Comparison of ENCODE assay signal across 11 cellular contexts in the genomic region with DNA sequence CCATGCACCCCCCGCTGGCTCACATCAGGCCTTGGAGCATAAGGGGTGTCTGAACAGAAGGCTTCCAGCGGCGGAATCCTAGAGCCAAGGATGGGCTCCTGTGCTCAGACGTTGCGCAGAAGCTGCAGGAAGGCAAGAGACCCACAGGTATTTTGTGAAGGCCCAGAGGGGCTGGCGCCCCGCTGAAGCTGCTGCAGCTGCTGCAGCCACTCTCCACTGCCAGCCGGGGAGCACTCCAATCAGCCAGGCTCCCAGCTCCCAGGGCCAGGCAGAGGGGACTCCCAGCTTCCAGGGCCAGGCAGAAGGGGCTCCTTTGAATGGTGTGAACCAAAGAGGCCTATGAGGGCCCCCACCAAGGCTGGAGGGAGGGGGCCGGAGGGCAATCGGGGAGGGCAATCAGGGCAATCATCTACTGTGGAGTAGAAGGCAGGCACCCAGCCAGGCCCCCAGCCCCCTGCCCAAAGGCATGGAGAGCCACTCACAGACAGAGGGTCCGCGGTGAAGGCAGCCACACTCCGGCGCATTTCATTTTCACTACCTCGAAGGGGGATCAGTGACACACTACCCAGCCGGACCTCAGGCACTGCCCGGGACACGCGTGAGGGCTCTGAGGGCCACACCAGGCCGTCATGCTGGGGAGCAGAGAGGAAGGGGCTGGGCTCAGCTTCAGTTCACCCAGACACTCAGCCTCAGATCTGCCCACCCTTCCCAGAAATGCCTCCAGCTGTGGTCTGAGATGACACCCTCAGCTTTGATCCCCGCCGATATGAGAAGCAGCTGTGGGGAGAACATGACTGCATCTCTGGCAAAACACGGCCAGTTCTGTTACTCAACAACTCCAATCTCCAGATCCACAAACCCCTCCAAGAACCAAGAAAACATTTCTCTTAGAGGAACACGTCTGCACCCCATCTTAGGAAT. TPM values are rescaled to one million over a fixed set of nuclear protein-coding genes. Genes with fewer than 3 reads are reported as not detected.
DNase-seq lines count a peak whose midpoint lies in the region; ATAC-seq and TF ChIP-seq lines count a peak whose summit lies in the region.
"Had no signal": no experiment of that assay in that cellular context is flagged by ENCODE, and none has a peak within 500 bp of the region (broad histone marks: within the 10 kb centered on the region; RNA-seq: fewer than 3 reads in every experiment).

No MANE protein-coding gene starts in this region.

- intact Hi-C loops in dendritic cell treated with granulocyte-macrophage colony-stimulating factor and Interleukin-4, amounts not matched to agents 40 ng/mL and 50 ng/mL, for 4 days (cut with micrococcal nuclease), result no loop called here

- H3K36me3 ChIP-seq in neutrophil (peaks cover 93% of the 10 kb centered on the region), upper lobe of left lung (peaks cover 15 to 76% (median 64%) of the 10 kb centered on the region in 4 donors)

- H3K9me3 ChIP-seq in neutrophil (no peaks in the 10 kb centered on the region), upper lobe of left lung (no peaks in the 10 kb centered on the region)

- TF ChIP-seq CTCF in neutrophil (IDR thresholded peaks at IDR 0.05) (no peak), upper lobe of left lung (IDR thresholded peaks at IDR 0.05) (no peak)

- H3K27me3 ChIP-seq in neutrophil (no peaks in the 10 kb centered on the region), upper lobe of left lung (no peaks in the 10 kb centered on the region)

- peak overlapping the region; percentile 42 for H3K27ac Mint-ChIP-seq in dendritic cell treated with granulocyte-macrophage colony-stimulating factor and Interleukin-4, amounts not matched to agents 40 ng/mL and 50 ng/mL, for 4 days

- H3K4me3 Mint-ChIP-seq in dendritic cell treated with granulocyte-macrophage colony-stimulating factor and Interleukin-4, amounts not matched to agents 40 ng/mL and 50 ng/mL, for 4 days, result no peak overlapping the region

- no peak overlapping the region for H3K4me3 ChIP-seq in neutrophil (ENCODE audit: low read depth in 1 of 2, low read length in 1 of 2)
- H3K4me3 ChIP-seq in upper lobe of left lung, result no peak overlapping the region

- TF ChIP-seq EP300 in upper lobe of left lung (IDR thresholded peaks at IDR 0.05), result no peak

- no peak for TF ChIP-seq POLR2A in upper lobe of left lung (IDR thresholded peaks at IDR 0.05)

- DNase-seq in activated gamma-delta T cell treated with anti-CD3 and anti-CD28 coated beads, Interleukin-2, amount 50 U/mL, for 16 hours (ENCODE audit: low read depth), result peak; percentile 17
- DNase-seq in activated gamma-delta T cell (lab: John Stamatoyannopoulos, UW) (no peak), upper lobe of left lung (peak in 1 of 2 donors; percentile 74), HuH-7.5 (ENCODE audit: low spot score) (no peak), DMS153 (lab: John Stamatoyannopoulos, UW) (no peak), NCI-H1417 treated with DMSO at 0.1 percent for 48 hours (lab: John Stamatoyannopoulos, UW) (no peak)
- DNase-seq: small intestine had no signal

- WGBS in upper lobe of left lung, 2 donors, result 68 to 82% methylated on average over 10 to 24 of the region's 24 CpGs

- no peaks in the 10 kb centered on the region for H3K9me3 Mint-ChIP-seq in dendritic cell treated with granulocyte-macrophage colony-stimulating factor and Interleukin-4, amounts not matched to agents 40 ng/mL and 50 ng/mL, for 4 days

- H3K27ac ChIP-seq in neutrophil (peak overlapping the region; percentile 44), upper lobe of left lung (peak overlapping the region; percentile 47 to 71 (median 66))
- H3K27ac ChIP-seq: C4-2B, VCaP had no signal

- H3K4me1 Mint-ChIP-seq in dendritic cell treated with granulocyte-macrophage colony-stimulating factor and Interleukin-4, amounts not matched to agents 40 ng/mL and 50 ng/mL, for 4 days (ENCODE audit: low read depth), result peaks cover 64% of the 10 kb centered on the region

- H3K36me3 Mint-ChIP-seq in dendritic cell treated with granulocyte-macrophage colony-stimulating factor and Interleukin-4, amounts not matched to agents 40 ng/mL and 50 ng/mL, for 4 days (ENCODE audit: low read depth), result peaks cover 92% of the 10 kb centered on the region

- H3K4me1 ChIP-seq in neutrophil (ENCODE audit: control insufficient read depth in 1 of 2, insufficient read depth in 1 of 2, low read depth in 1 of 2, low read length in 1 of 2) (no peaks in the 10 kb centered on the region), upper lobe of left lung (peaks cover 8 to 27% (median 14%) of the 10 kb centered on the region in 4 donors)

- peak in 1 of 2 donors; percentile 75 for ATAC-seq in upper lobe of left lung (ENCODE audit: low FRiP score in 2 of 2)

- H3K27me3 Mint-ChIP-seq in dendritic cell treated with granulocyte-macrophage colony-stimulating factor and Interleukin-4, amounts not matched to agents 40 ng/mL and 50 ng/mL, for 4 days, result peaks cover 5% of the 10 kb centered on the region

RNA-seq across cellular contexts. Expression of a gene that starts 11.6 kb away (rescaled TPM):
- total RNA-seq in upper lobe of left lung, result 10 to 100 TPM in 4 of 6 donors, 1 to 10 TPM in 2; 4.7 to 46.1 (median 16.7) TPM
